16 cellular contexts compared by ENCODE assay signal in genomic region chr16:66949472-66949871, GRCh38. TPM values are rescaled to one million over a fixed set of nuclear protein-coding genes. Genes with fewer than 3 reads are reported as not detected.
DNase-seq lines count a peak whose midpoint lies in the region; ATAC-seq lines count a peak whose summit lies in the region.
"Had no signal": no experiment of that assay in that cellular context is flagged by ENCODE, and none has a peak within 500 bp of the region (broad histone marks: within the 10 kb centered on the region; RNA-seq: fewer than 3 reads in every experiment).

No MANE protein-coding gene starts in this region.

- peaks cover 18% of the 10 kb centered on the region for H3K27me3 ChIP-seq in mucosa of stomach (ENCODE audit: control insufficient read depth, insufficient read depth, low read length)

- H3K4me3 ChIP-seq in mucosa of stomach (ENCODE audit: low read length): no peak overlapping the region

- DNase-seq in stimulated activated naive CD8-positive, alpha-beta T cell treated with anti-CD3 and anti-CD28 coated beads, Interleukin-15, amount 100 ng/mL, for 72 hours: no peak
- DNase-seq in stimulated activated naive CD8-positive, alpha-beta T cell treated with anti-CD3 and anti-CD28 coated beads, Interleukin-15, Interleukin-2, amounts not matched to agents 100 U/mL and 50 U/mL, for 24 hours: no peak
- no peak for DNase-seq in CD1c-positive myeloid dendritic cell (ENCODE audit: extremely low spot score)
- no peak for DNase-seq in stimulated activated CD8-positive, alpha-beta memory T cell treated with anti-CD3 and anti-CD28 coated beads, Interleukin-4, amount 100 ng/mL, for 48 hours
- DNase-seq: COR-L47, NCI-H1417, NCI-H1930, NCI-H2171 treated with DMSO at 0.1 percent for 48 hours, NCI-H510A, SHP77 treated with DMSO at 0.1 percent for 48 hours had no signal

- no peaks in the 10 kb centered on the region for H3K36me3 Mint-ChIP-seq in activated T-helper 17 cell treated with anti-CD3 and anti-CD28 coated beads, Interleukin-2, amount 50 U/mL, for 72 hours (ENCODE audit: low read depth)

- peak overlapping the region; percentile 59 to 88 for H3K4me3 Mint-ChIP-seq in stimulated activated naive CD8-positive, alpha-beta T cell treated with anti-CD3 and anti-CD28 coated beads, Interleukin-15, amount 100 ng/mL, for 72 hours
- H3K4me3 Mint-ChIP-seq in activated T-helper 17 cell treated with anti-CD3 and anti-CD28 coated beads, Interleukin-2, amount 50 U/mL, for 72 hours: peak overlapping the region; percentile 17

- peaks cover 25% of the 10 kb centered on the region for H3K4me1 ChIP-seq in mucosa of stomach (ENCODE audit: control insufficient read depth, insufficient read depth, low read length)

- no peak overlapping the region for H3K27ac Mint-ChIP-seq in stimulated activated naive CD8-positive, alpha-beta T cell treated with anti-CD3 and anti-CD28 coated beads, Interleukin-15, amount 100 ng/mL, for 72 hours
- no peak overlapping the region for H3K27ac Mint-ChIP-seq in activated T-helper 17 cell treated with anti-CD3 and anti-CD28 coated beads, Interleukin-2, amount 50 U/mL, for 72 hours

- H3K9ac ChIP-seq in mucosa of stomach (ENCODE audit: low read length): peak overlapping the region; percentile 51

- no peaks in the 10 kb centered on the region for H3K9me3 Mint-ChIP-seq in stimulated activated naive CD8-positive, alpha-beta T cell treated with anti-CD3 and anti-CD28 coated beads, Interleukin-15, amount 100 ng/mL, for 72 hours
- peaks cover 5% of the 10 kb centered on the region for H3K9me3 Mint-ChIP-seq in activated T-helper 17 cell treated with anti-CD3 and anti-CD28 coated beads, Interleukin-2, amount 50 U/mL, for 72 hours

- H3K4me1 Mint-ChIP-seq in stimulated activated naive CD8-positive, alpha-beta T cell treated with anti-CD3 and anti-CD28 coated beads, Interleukin-15, amount 100 ng/mL, for 72 hours: peaks cover 56% of the 10 kb centered on the region
- H3K4me1 Mint-ChIP-seq in activated T-helper 17 cell treated with anti-CD3 and anti-CD28 coated beads, Interleukin-2, amount 50 U/mL, for 72 hours: peaks cover 9% of the 10 kb centered on the region

- no peaks in the 10 kb centered on the region for H3K9me3 ChIP-seq in mucosa of stomach (ENCODE audit: control insufficient read depth, low read length)

- ATAC-seq in stimulated activated naive CD8-positive, alpha-beta T cell treated with anti-CD3 and anti-CD28 coated beads, Interleukin-15, amount 100 ng/mL, for 72 hours: no peak
- ATAC-seq in stimulated activated naive CD8-positive, alpha-beta T cell treated with anti-CD3 and anti-CD28 coated beads, Interleukin-15, Interleukin-2, amounts not matched to agents 100 U/mL and 50 U/mL, for 24 hours: no peak
- ATAC-seq in activated T-helper 17 cell treated with anti-CD3 and anti-CD28 coated beads, Interleukin-2, amount 50 U/mL, for 72 hours (replicated peaks): no peak
- ATAC-seq in GM18502 (IDR thresholded peaks at IDR 0.05; ENCODE audit: poor library complexity, unreplicated experiment): no peak
- ATAC-seq: HCT116 had no signal

- H3K27me3 Mint-ChIP-seq in stimulated activated naive CD8-positive, alpha-beta T cell treated with anti-CD3 and anti-CD28 coated beads, Interleukin-15, amount 100 ng/mL, for 72 hours: peaks cover 66% of the 10 kb centered on the region
- peaks cover 36% of the 10 kb centered on the region for H3K27me3 Mint-ChIP-seq in activated T-helper 17 cell treated with anti-CD3 and anti-CD28 coated beads, Interleukin-2, amount 50 U/mL, for 72 hours

- no peaks in the 10 kb centered on the region for H3K36me3 ChIP-seq in mucosa of stomach (ENCODE audit: control insufficient read depth, insufficient read depth, low read length)
- H3K36me3 ChIP-seq: BLaER1 had no signal

RNA-seq across cellular contexts. Expression of gene CES3, which starts 11.6 kb away (rescaled TPM):
- total RNA-seq in activated T-helper 17 cell treated with anti-CD3 and anti-CD28 coated beads, Interleukin-2, amount 50 U/mL, for 72 hours: 1 to 10 TPM; 2.6 to 4.2 TPM

RNA-seq across cellular contexts. Expression of gene CES2, which starts 14.2 kb away (rescaled TPM):
- 10 to 100 TPM; 31.2 to 31.5 TPM for total RNA-seq in activated T-helper 17 cell treated with anti-CD3 and anti-CD28 coated beads, Interleukin-2, amount 50 U/mL, for 72 hours

RNA-seq across cellular contexts. Expression of gene CIAO2B, which starts 15.3 kb away (rescaled TPM):
- 100 to 1,000 TPM; 153 to 167 TPM for total RNA-seq in activated T-helper 17 cell treated with anti-CD3 and anti-CD28 coated beads, Interleukin-2, amount 50 U/mL, for 72 hours

RNA-seq across cellular contexts. Expression of gene RRAD, which starts 24.1 kb away (rescaled TPM):
- 1 to 10 TPM; 2.1 to 6.5 TPM for total RNA-seq in activated T-helper 17 cell treated with anti-CD3 and anti-CD28 coated beads, Interleukin-2, amount 50 U/mL, for 72 hours
- total RNA-seq: HT1080 had no signal

RNA-seq across cellular contexts. Expression of gene CDH16, which starts 30.8 kb away (rescaled TPM):
- not detected for total RNA-seq in activated T-helper 17 cell treated with anti-CD3 and anti-CD28 coated beads, Interleukin-2, amount 50 U/mL, for 72 hours
- total RNA-seq: HT1080 had no signal
